ENCODE assay signal across 6 cellular contexts in genomic region chr6:121560476-121560875, GRCh38.
"Had no signal": no experiment of that assay in that cellular context is flagged by ENCODE, and none has a peak within 500 bp of the region (broad histone marks: within the 10 kb centered on the region; RNA-seq: fewer than 3 reads in every experiment).

No MANE protein-coding gene starts in this region.

- H3K4me3 ChIP-seq: GM12878 had no signal

- FAIRE-seq: GM12878, GM12891, GM18507, GM19239 had no signal

- DNase-seq: GDM1, GF-D8 had no signal

- ATAC-seq: GM12878 had no signal
